In genomic region chr11:32713496-32713895, GRCh38 we compare ENCODE assay signal across 11 cellular contexts.
A peak's percentile ranks its signal among the peaks of the same experiment; 100 is the strongest.
DNase-seq lines count a peak whose midpoint lies in the region; TF ChIP-seq lines count a peak whose summit lies in the region.
"Had no signal": no experiment of that assay in that cellular context is flagged by ENCODE, and none has a peak within 500 bp of the region (broad histone marks: within the 10 kb centered on the region; RNA-seq: fewer than 3 reads in every experiment).

No MANE protein-coding gene starts in this region.

- peak; percentile 39 for TF ChIP-seq CTCF in AG10803 (conservative IDR thresholded peaks at IDR 0.05; ENCODE audit: low read length)
- TF ChIP-seq CTCF in GM13977 (IDR thresholded peaks at IDR 0.05; ENCODE audit: extremely low read depth, insufficient read depth, missing control alignments): peak; percentile 40

- H3K4me3 ChIP-seq in AG10803 (ENCODE audit: low read length): no peak overlapping the region

- no peak for DNase-seq in AG10803 (ENCODE audit: low read depth)
- peak; percentile 18 for DNase-seq in GM13977 (ENCODE audit: low spot score)
- DNase-seq in SK-N-DZ (ENCODE audit: low spot score): peak; percentile 6
- DNase-seq in left kidney (ENCODE audit: low read depth, low spot score): peak; percentile 13
- DNase-seq in RPMI8226: no peak
- no peak for DNase-seq in activated CD4-positive, CD25-positive, alpha-beta regulatory T cell (lab: John Stamatoyannopoulos, UW)
- no peak for DNase-seq in NCI-H2107 treated with DMSO at 0.1 percent for 48 hours (lab: John Stamatoyannopoulos, UW; ENCODE audit: unreplicated experiment)
- DNase-seq in activated CD4-positive, CD25-positive, alpha-beta regulatory T cell treated with anti-CD3 and anti-CD28 coated beads, Interleukin-2, amount 50 U/mL, for 72 hours: no peak
- DNase-seq: activated naive CD4-positive, alpha-beta T cell; foreskin melanocyte; naive thymus-derived CD4-positive, alpha-beta T cell had no signal

- in situ Hi-C loops in GM13977 (cut with MboI; ENCODE audit: low pct_unique_long_range_greater_than_20kb, low sequenced_read_pairs, unreplicated experiment): no loop called here

Comparison
In these comparisons a context has a peak if more than half of its experiments do, and no peak if none do; other contexts are left out.
1. DNase-seq: peak in GM13977 (single experiment), SK-N-DZ (single experiment) and left kidney (single experiment); none in AG10803 (single experiment), RPMI8226 (single experiment), activated CD4-positive, CD25-positive, alpha-beta regulatory T cell (0 of 4), NCI-H2107 treated with DMSO at 0.1 percent for 48 hours (single experiment) and activated CD4-positive, CD25-positive, alpha-beta regulatory T cell treated with anti-CD3 and anti-CD28 coated beads, Interleukin-2, amount 50 U/mL, for 72 hours (single experiment).